ENCODE assay signal across 15 cellular contexts in the genomic region with DNA sequence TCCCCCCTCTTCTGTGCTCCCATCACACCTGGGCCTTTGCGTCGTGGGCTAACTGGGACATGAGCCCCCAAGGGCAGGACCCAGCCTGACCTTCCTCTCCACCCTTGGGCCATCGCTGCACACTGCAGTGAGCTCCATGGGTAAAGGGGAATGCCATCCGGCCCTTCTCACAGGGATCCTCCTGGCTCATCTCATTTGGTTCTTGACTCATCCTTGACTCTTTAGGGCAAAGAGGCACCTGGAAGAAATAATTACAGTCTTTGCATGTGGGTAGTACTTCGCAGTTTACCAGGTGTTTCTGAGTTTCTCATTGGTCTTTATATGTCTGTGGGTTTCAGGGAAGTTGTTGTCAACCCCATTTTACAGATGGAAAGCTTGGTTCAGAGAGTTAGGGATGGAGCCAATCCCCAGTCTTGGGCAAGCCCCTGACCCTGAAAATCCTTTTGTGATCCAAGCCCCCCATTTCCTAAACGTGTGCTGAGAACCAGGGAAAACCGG. TPM values are rescaled to one million over a fixed set of nuclear protein-coding genes. Genes with fewer than 3 reads are reported as not detected.
DNase-seq lines count a peak whose midpoint lies in the region; ATAC-seq and TF ChIP-seq lines count a peak whose summit lies in the region.
"Had no signal": no experiment of that assay in that cellular context is flagged by ENCODE, and none has a peak within 500 bp of the region (broad histone marks: within the 10 kb centered on the region; RNA-seq: fewer than 3 reads in every experiment).

No MANE protein-coding gene starts in this region.

- H3K27me3 ChIP-seq in Karpas-422 (ENCODE audit: low read length): no peaks in the 10 kb centered on the region
- H3K27me3 ChIP-seq in colonic mucosa: no peaks in the 10 kb centered on the region
- peaks cover 0 to 33% (median 0%) of the 10 kb centered on the region in 4 donors for H3K27me3 ChIP-seq in esophagus squamous epithelium
- H3K27me3 ChIP-seq: body of pancreas had no signal

- DNase-seq in activated CD4-positive, alpha-beta T cell treated with anti-CD3 and anti-CD28 coated beads, Interleukin-2, amount 10 ng/mL, durations not matched to agents 24 days and 14 days: no peak
- DNase-seq in activated CD4-positive, alpha-beta T cell treated with anti-CD3 and anti-CD28 coated beads for 48 hours: no peak
- peak; percentile 27 for DNase-seq in Karpas-422
- DNase-seq in colonic mucosa: no peak
- no peak for DNase-seq in progenitor cell of endocrine pancreas (ENCODE audit: low spot score, unreplicated experiment)
- no peak for DNase-seq in Right ventricle myocardium inferior (ENCODE audit: missing footprints)
- no peak for DNase-seq in esophagus squamous epithelium (lab: John Stamatoyannopoulos, UW)
- DNase-seq: activated CD8-positive, alpha-beta memory T cell treated with anti-CD3 and anti-CD28 coated beads, Interleukin-2, amount 50 U/mL, for 4 hours; body of pancreas; DMS79; GOT3; MV-4-11; NCI-H345 had no signal

- H3K4me3 ChIP-seq in Karpas-422 (ENCODE audit: low read length) (no peak overlapping the region), colonic mucosa (no peak overlapping the region), esophagus squamous epithelium (no peak overlapping the region)
- H3K4me3 ChIP-seq: body of pancreas had no signal

- peak overlapping the region; percentile 54 for H3K27ac Mint-ChIP-seq in activated CD4-positive, alpha-beta T cell treated with anti-CD3 and anti-CD28 coated beads, Interleukin-2, amount 10 ng/mL, durations not matched to agents 24 days and 14 days
- H3K27ac Mint-ChIP-seq in progenitor cell of endocrine pancreas: no peak overlapping the region

- no peak overlapping the region for H2AFZ ChIP-seq in Karpas-422 (ENCODE audit: low read length)

- TF ChIP-seq POLR2A in esophagus squamous epithelium (IDR thresholded peaks at IDR 0.05): no peak

- no peaks in the 10 kb centered on the region for H3K9me2 ChIP-seq in Karpas-422 (replicated peaks; ENCODE audit: insufficient read depth, low read length)

- peaks cover 4% of the 10 kb centered on the region for H3K9me3 Mint-ChIP-seq in activated CD4-positive, alpha-beta T cell treated with anti-CD3 and anti-CD28 coated beads, Interleukin-2, amount 10 ng/mL, durations not matched to agents 24 days and 14 days
- H3K9me3 Mint-ChIP-seq in progenitor cell of endocrine pancreas (ENCODE audit: low read depth): no peaks in the 10 kb centered on the region

- ATAC-seq in Right ventricle myocardium inferior (no peak), HG02798 (IDR thresholded peaks at IDR 0.05; ENCODE audit: poor library complexity, unreplicated experiment) (no peak)

- H3K4me2 ChIP-seq in Karpas-422 (ENCODE audit: low read depth, low read length, poor library complexity, severe bottlenecking): no peak overlapping the region

- H3K79me2 ChIP-seq in Karpas-422 (ENCODE audit: low read length): no peaks in the 10 kb centered on the region

- H3K27ac ChIP-seq in Karpas-422 (ENCODE audit: low read length): no peak overlapping the region
- H3K27ac ChIP-seq in colonic mucosa: peak overlapping the region; percentile 68
- H3K27ac ChIP-seq in esophagus squamous epithelium: peak overlapping the region in 1 of 4 donors; percentile 26
- H3K27ac ChIP-seq: gastroesophageal sphincter had no signal

- intact Hi-C loops in activated CD4-positive, alpha-beta T cell treated with anti-CD3 and anti-CD28 coated beads, Interleukin-2, amount 10 ng/mL, durations not matched to agents 24 days and 14 days (cut with micrococcal nuclease): loop anchor here (1.0 to 5.0 kb wide), 3 partner anchors 28 to 59 kb away; a partner anchor contains a TSS
- intact Hi-C loops in colonic mucosa (cut with DNase I) (no loop called here), Right ventricle myocardium inferior (cut with DNase I) (no loop called here), esophagus squamous epithelium (cut with DNase I) (no loop called here)

- H3K36me3 Mint-ChIP-seq in activated CD4-positive, alpha-beta T cell treated with anti-CD3 and anti-CD28 coated beads, Interleukin-2, amount 10 ng/mL, durations not matched to agents 24 days and 14 days (ENCODE audit: low read depth): peaks cover 5% of the 10 kb centered on the region
- no peaks in the 10 kb centered on the region for H3K36me3 Mint-ChIP-seq in progenitor cell of endocrine pancreas (ENCODE audit: insufficient read depth)

- H3K36me3 ChIP-seq in Karpas-422 (ENCODE audit: insufficient read depth, low read length): no peaks in the 10 kb centered on the region
- no peaks in the 10 kb centered on the region for H3K36me3 ChIP-seq in colonic mucosa
- no peaks in the 10 kb centered on the region for H3K36me3 ChIP-seq in esophagus squamous epithelium
- H3K36me3 ChIP-seq: gastroesophageal sphincter had no signal

- H3K9me3 ChIP-seq in Karpas-422 (ENCODE audit: low read length) (no peaks in the 10 kb centered on the region), colonic mucosa (no peaks in the 10 kb centered on the region), esophagus squamous epithelium (no peaks in the 10 kb centered on the region)
- H3K9me3 ChIP-seq: body of pancreas, gastroesophageal sphincter had no signal

- peaks cover 63% of the 10 kb centered on the region for H3K4me1 Mint-ChIP-seq in activated CD4-positive, alpha-beta T cell treated with anti-CD3 and anti-CD28 coated beads, Interleukin-2, amount 10 ng/mL, durations not matched to agents 24 days and 14 days
- peaks cover 12% of the 10 kb centered on the region for H3K4me1 Mint-ChIP-seq in progenitor cell of endocrine pancreas (ENCODE audit: low read depth)

- no peak overlapping the region for H3K9ac ChIP-seq in Karpas-422 (ENCODE audit: low read length)
- peak overlapping the region in 1 of 2 donors; percentile 57 for H3K9ac ChIP-seq in colonic mucosa (ENCODE audit: low read depth in 2 of 2, low read length in 2 of 2)

- no peak for TF ChIP-seq CTCF in colonic mucosa (IDR thresholded peaks at IDR 0.05)
- TF ChIP-seq CTCF in progenitor cell of endocrine pancreas (IDR thresholded peaks at IDR 0.05; ENCODE audit: unreplicated experiment): no peak
- TF ChIP-seq CTCF in esophagus squamous epithelium (IDR thresholded peaks at IDR 0.05): no peak

- H4K20me1 ChIP-seq in Karpas-422 (ENCODE audit: insufficient read depth, low read depth, low read length): no peaks in the 10 kb centered on the region

- no peaks in the 10 kb centered on the region for H3K27me3 Mint-ChIP-seq in activated CD4-positive, alpha-beta T cell treated with anti-CD3 and anti-CD28 coated beads, Interleukin-2, amount 10 ng/mL, durations not matched to agents 24 days and 14 days
- peaks cover 27% of the 10 kb centered on the region for H3K27me3 Mint-ChIP-seq in progenitor cell of endocrine pancreas

- H3K4me3 Mint-ChIP-seq in activated CD4-positive, alpha-beta T cell treated with anti-CD3 and anti-CD28 coated beads, Interleukin-2, amount 10 ng/mL, durations not matched to agents 24 days and 14 days: peak overlapping the region; percentile 58
- peak overlapping the region; percentile 58 for H3K4me3 Mint-ChIP-seq in progenitor cell of endocrine pancreas (ENCODE audit: low read depth)

- peaks cover 21% of the 10 kb centered on the region for H3K4me1 ChIP-seq in Karpas-422 (ENCODE audit: low read length)
- no peaks in the 10 kb centered on the region for H3K4me1 ChIP-seq in colonic mucosa
- peaks cover 0 to 16% (median 5%) of the 10 kb centered on the region in 3 donors for H3K4me1 ChIP-seq in esophagus squamous epithelium

- WGBS in esophagus squamous epithelium, 2 donors: 46 to 66% methylated on average over 4 to 6 of the region's 7 CpGs

RNA-seq across cellular contexts. Expression of a gene that starts 59.3 kb away (rescaled TPM):
- total RNA-seq in activated CD4-positive, alpha-beta T cell treated with anti-CD3 and anti-CD28 coated beads, Interleukin-2, amount 10 ng/mL, durations not matched to agents 24 days and 14 days: 21.2 and 23.5 TPM in 2 replicates
- total RNA-seq in Karpas-422 (2014; rRNA removed; shearing (Covaris generic); ENCODE audit: low replicate concordance): 32.0 and 33.0 TPM in 2 replicates
- total RNA-seq in colonic mucosa (100 to 1,000 TPM; 106 to 221 TPM), progenitor cell of endocrine pancreas (420 and 434 TPM in 2 replicates), Right ventricle myocardium inferior (90.3 TPM), esophagus squamous epithelium (10 to 100 TPM; 12.6 to 62.9 (median 37.5) TPM)
